Comparison of ENCODE assay signal across 19 cellular contexts in the genomic region with DNA sequence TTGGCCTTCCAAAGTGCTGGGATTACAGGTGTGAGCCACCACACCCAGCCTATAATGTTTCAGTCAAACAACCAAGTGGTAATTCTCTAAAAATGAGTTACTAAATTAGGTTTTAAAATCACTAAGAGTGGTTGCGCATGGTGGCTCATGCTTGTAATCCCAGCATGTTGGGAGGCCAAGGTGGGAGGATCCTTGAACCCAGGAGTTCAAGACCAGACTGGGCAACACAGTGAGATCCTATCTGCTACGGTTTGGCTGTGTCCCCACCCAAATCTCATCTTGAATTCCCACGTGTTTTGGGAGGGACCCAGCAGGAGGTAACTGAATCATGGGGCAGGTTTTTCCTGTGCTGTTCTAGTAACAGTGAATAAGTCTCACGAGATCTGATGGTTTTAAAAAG. TPM values are rescaled to one million over a fixed set of nuclear protein-coding genes. Genes with fewer than 3 reads are reported as not detected.
DNase-seq lines count a peak whose midpoint lies in the region; ATAC-seq, FAIRE-seq and TF ChIP-seq lines count a peak whose summit lies in the region.
"Had no signal": no experiment of that assay in that cellular context is flagged by ENCODE, and none has a peak within 500 bp of the region (broad histone marks: within the 10 kb centered on the region; RNA-seq: fewer than 3 reads in every experiment).

No MANE protein-coding gene starts in this region.

- H3K27ac ChIP-seq in HepG2 (ENCODE audit: extremely low read length, insufficient read depth, low read length) (no peak overlapping the region), right lobe of liver (no peak overlapping the region), IMR-90 (ENCODE audit: insufficient read depth, low read length) (no peak overlapping the region)
- H3K27ac ChIP-seq: BLaER1 treated with 17β-estradiol and CSF1 and Interleukin-3, amounts not matched to agents 10 nM and 100 nM; GM23248 had no signal

- no peak overlapping the region for H2AK5ac ChIP-seq in IMR-90 (ENCODE audit: low read depth, low read length)

- FAIRE-seq in HepG2 (lab: Jason Lieb, UNC), result no peak
- FAIRE-seq: H54, HTR-8/SVneo had no signal

- H3K4me1 ChIP-seq in HepG2 (ENCODE audit: insufficient read depth, low read length) (no peaks in the 10 kb centered on the region), right lobe of liver (no peaks in the 10 kb centered on the region), IMR-90 (ENCODE audit: control insufficient read depth, insufficient read depth, low read length) (no peaks in the 10 kb centered on the region; the same call in 1 of the 2 replicates), HAP-1 (no peaks in the 10 kb centered on the region)

- H3K4me3 ChIP-seq in HepG2 (replicated peaks in 1 of 3; ENCODE audit: insufficient read depth in 1 of 3, low read depth in 2 of 3, low read length in 3 of 3) (no peak overlapping the region), right lobe of liver (no peak overlapping the region), IMR-90 (ENCODE audit: insufficient read depth, low read depth, low read length) (no peak overlapping the region), HAP-1 (no peak overlapping the region)
- H3K4me3 ChIP-seq: BLaER1 treated with 17β-estradiol and CSF1 and Interleukin-3, amounts not matched to agents 10 nM and 100 nM; GM23248 had no signal

- TF ChIP-seq POLR2A in HepG2 (IDR thresholded peaks at IDR 0.05; ENCODE audit: insufficient read depth in 1 of 2, low read depth in 2 of 2, low read length in 2 of 2) (no peak), right lobe of liver (IDR thresholded peaks at IDR 0.05) (no peak), IMR-90 (IDR thresholded peaks at IDR 0.05; ENCODE audit: low read depth, low read length) (no peak)

- BruUV-seq in HepG2 (replicated peaks; lab: Mats Ljungman, UMichigan), result no TSS peak
- BruUV-seq in IMR-90 (replicated peaks; lab: Mats Ljungman, UMichigan), result no TSS peak

- CTCF ChIA-PET in HepG2 (lab: Yijun Ruan, JAX; ENCODE audit: low intra/inter-chr PET ratio, low total read pairs) (no interaction called here), IMR-90 (lab: Yijun Ruan, JAX) (no interaction called here)
- CTCF ChIA-PET in activated CD8-positive, alpha-beta memory T cell treated with anti-CD3 and anti-CD28 coated beads, Interleukin-2, amount 10 ng/mL, durations not matched to agents 7 days and 5 days (lab: Charles Lee), result interaction anchor here (0.7 kb wide), 1 partner anchor 604 kb away, joined by 4 read pairs; no protein-coding TSS in a partner anchor

- no peak overlapping the region for H3K56ac ChIP-seq in IMR-90 (ENCODE audit: extremely low read depth, insufficient read depth, low read length)

- no peak overlapping the region for H2BK15ac ChIP-seq in IMR-90 (ENCODE audit: low read depth, low read length)

- no peak for TF ChIP-seq RAD21 in HepG2 (CRISPR knock-in tag; IDR thresholded peaks at IDR 0.05)
- TF ChIP-seq RAD21 in IMR-90 (IDR thresholded peaks at IDR 0.05; ENCODE audit: low read length), result no peak

- no peak overlapping the region for H4K8ac ChIP-seq in IMR-90 (ENCODE audit: low read depth in 2 of 2, low read length in 2 of 2)

- H3K4me2 ChIP-seq in HepG2 (ENCODE audit: low read depth, low read length) (no peak overlapping the region), IMR-90 (ENCODE audit: low read depth, low read length) (no peak overlapping the region)
- H3K4me2 ChIP-seq: BLaER1 treated with 17β-estradiol and CSF1 and Interleukin-3, amounts not matched to agents 10 nM and 100 nM had no signal

- 0 out of 2 replicates have a peak, but pooled peaks cover 3% of the 10 kb centered on the region for H3K9me1 ChIP-seq in IMR-90 (ENCODE audit: insufficient read depth, low read length)

- H3K27me3 ChIP-seq in HepG2 (ENCODE audit: control insufficient read depth in 1 of 2, insufficient read depth in 2 of 2, low read length in 2 of 2) (no peaks in the 10 kb centered on the region), right lobe of liver (no peaks in the 10 kb centered on the region), IMR-90 (ENCODE audit: control insufficient read depth, insufficient read depth, low read length) (no peaks in the 10 kb centered on the region), HAP-1 (ENCODE audit: low read depth) (no peaks in the 10 kb centered on the region)
- H3K27me3 ChIP-seq: BLaER1 treated with 17β-estradiol and CSF1 and Interleukin-3, amounts not matched to agents 10 nM and 100 nM had no signal

- no peak overlapping the region for H4K91ac ChIP-seq in IMR-90 (ENCODE audit: insufficient read depth, low read depth, low read length)

- peaks cover 33% of the 10 kb centered on the region for H3K79me2 ChIP-seq in HepG2 (ENCODE audit: insufficient read depth, low read length)

- H3K4me1 Mint-ChIP-seq in endothelial cell (ENCODE audit: unreplicated experiment), result no peaks in the 10 kb centered on the region
- H3K4me1 Mint-ChIP-seq in activated CD8-positive, alpha-beta memory T cell treated with anti-CD3 and anti-CD28 coated beads, Interleukin-2, amount 10 ng/mL, durations not matched to agents 7 days and 5 days, result peaks cover 4% of the 10 kb centered on the region

- ATAC-seq in HepG2 (no peak), right lobe of liver (no peak), IMR-90 (ENCODE audit: low read depth) (no peak)
- no peak for ATAC-seq in activated CD8-positive, alpha-beta memory T cell treated with anti-CD3 and anti-CD28 coated beads, Interleukin-2, amount 10 ng/mL, durations not matched to agents 7 days and 5 days

- no peak overlapping the region for H3K4ac ChIP-seq in IMR-90 (ENCODE audit: low read depth, low read length)

- TF ChIP-seq CTCF in HepG2 (CRISPR knock-in tag; IDR thresholded peaks at IDR 0.05), result no peak
- no peak for TF ChIP-seq CTCF in right lobe of liver (IDR thresholded peaks at IDR 0.05)
- no peak for TF ChIP-seq CTCF in IMR-90 (conservative IDR thresholded peaks at IDR 0.05; ENCODE audit: low read depth, low read length)
- no peak for TF ChIP-seq CTCF in endothelial cell (IDR thresholded peaks at IDR 0.05; ENCODE audit: unreplicated experiment)

- no peak for TF ChIP-seq EP300 in HepG2 (IDR thresholded peaks at IDR 0.05; ENCODE audit: low read depth in 2 of 2, low read length in 2 of 2)
- TF ChIP-seq EP300 in HepG2 (CRISPR knock-in tag; IDR thresholded peaks at IDR 0.05; ENCODE audit: borderline replicate concordance), result no peak

- H3K23ac ChIP-seq in IMR-90 (ENCODE audit: low read depth, low read length), result no peak overlapping the region

- peaks cover 13 to 57% of the 10 kb centered on the region in 2 experiments for H3K79me1 ChIP-seq in IMR-90 (ENCODE audit: low read depth in 1 of 2, low read length in 2 of 2)

- no peaks in the 10 kb centered on the region for H3K27me3 Mint-ChIP-seq in endothelial cell (ENCODE audit: unreplicated experiment)
- H3K27me3 Mint-ChIP-seq in activated CD8-positive, alpha-beta memory T cell treated with anti-CD3 and anti-CD28 coated beads, Interleukin-2, amount 10 ng/mL, durations not matched to agents 7 days and 5 days, result no peaks in the 10 kb centered on the region
- H3K27me3 Mint-ChIP-seq: CD4-positive, CD25-positive, alpha-beta regulatory T cell had no signal

- H4K20me1 ChIP-seq in HepG2 (ENCODE audit: insufficient read depth, low read length), result no peaks in the 10 kb centered on the region
- peaks cover 13% of the 10 kb centered on the region; the same call in 1 of the 2 replicates for H4K20me1 ChIP-seq in IMR-90 (ENCODE audit: insufficient read depth, low read length)

- no peak overlapping the region for H3K14ac ChIP-seq in IMR-90 (replicated peaks; ENCODE audit: low read depth, low read length)

- no peak overlapping the region for H3K27ac Mint-ChIP-seq in endothelial cell (ENCODE audit: unreplicated experiment)
- no peak overlapping the region for H3K27ac Mint-ChIP-seq in activated CD8-positive, alpha-beta memory T cell treated with anti-CD3 and anti-CD28 coated beads, Interleukin-2, amount 10 ng/mL, durations not matched to agents 7 days and 5 days

- POLR2A ChIA-PET in HepG2 (lab: Yijun Ruan, JAX), result no interaction called here
- POLR2A ChIA-PET in IMR-90 (lab: Charles Lee; ENCODE audit: unreplicated experiment), result no interaction called here

- H3K4me3 Mint-ChIP-seq in endothelial cell (ENCODE audit: unreplicated experiment), result peak overlapping the region; percentile 74
- no peak overlapping the region for H3K4me3 Mint-ChIP-seq in activated CD8-positive, alpha-beta memory T cell treated with anti-CD3 and anti-CD28 coated beads, Interleukin-2, amount 10 ng/mL, durations not matched to agents 7 days and 5 days
- H3K4me3 Mint-ChIP-seq: CD4-positive, CD25-positive, alpha-beta regulatory T cell had no signal

- 93% methylated on average over 4 of the region's 4 CpGs for WGBS in HepG2 (ENCODE audit: low lambda C conversion rate)
- WGBS in right lobe of liver (ENCODE audit: insufficient coverage, low coverage, low lambda C conversion rate, missing lambda C conversion rate), result 100% methylated on average over 3 of the region's 4 CpGs
- WGBS in IMR-90 (ENCODE audit: extremely low coverage in 2 of 2, insufficient read length in 1 of 2), 2 experiments, result no CpG with 5 or more reads among the region's 4 CpGs

- H3K9me3 Mint-ChIP-seq in endothelial cell (ENCODE audit: unreplicated experiment), result no peaks in the 10 kb centered on the region
- no peaks in the 10 kb centered on the region for H3K9me3 Mint-ChIP-seq in activated CD8-positive, alpha-beta memory T cell treated with anti-CD3 and anti-CD28 coated beads, Interleukin-2, amount 10 ng/mL, durations not matched to agents 7 days and 5 days (ENCODE audit: low read depth)
- H3K9me3 Mint-ChIP-seq: CD4-positive, CD25-positive, alpha-beta regulatory T cell had no signal

- no peak overlapping the region for H2BK5ac ChIP-seq in IMR-90 (ENCODE audit: low read depth, low read length, poor library complexity, severe bottlenecking)

- H3K9me3 ChIP-seq in HepG2 (ENCODE audit: low read length), result no peaks in the 10 kb centered on the region
- H3K9me3 ChIP-seq in right lobe of liver, result no peaks in the 10 kb centered on the region
- H3K9me3 ChIP-seq in IMR-90 (ENCODE audit: control insufficient read depth, insufficient read depth, low read length), result no peaks in the 10 kb centered on the region
- no peaks in the 10 kb centered on the region for H3K9me3 ChIP-seq in HAP-1

- in situ Hi-C loops in HepG2 (cut with HindIII; ENCODE audit: extremely low pct_ligation_motif_present, low pct_unique_long_range_greater_than_20kb) (no loop called here), IMR-90 (cut with MboI; ENCODE audit: low sequenced_read_pairs) (no loop called here), HAP-1 (cut with MboI; ENCODE audit: low sequenced_read_pairs) (no loop called here)

- H3K36me3 Mint-ChIP-seq in endothelial cell (ENCODE audit: low read depth, unreplicated experiment), result peaks cover 12% of the 10 kb centered on the region
- H3K36me3 Mint-ChIP-seq in activated CD8-positive, alpha-beta memory T cell treated with anti-CD3 and anti-CD28 coated beads, Interleukin-2, amount 10 ng/mL, durations not matched to agents 7 days and 5 days, result peaks cover 49% of the 10 kb centered on the region

- H2BK20ac ChIP-seq in IMR-90 (ENCODE audit: low read depth, low read length), result no peak overlapping the region

- dilution Hi-C loops in IMR-90 (cut with HindIII; ENCODE audit: low sequenced_read_pairs, unreplicated experiment), result no loop called here

- H2AFZ ChIP-seq in HepG2 (ENCODE audit: low read length) (no peak overlapping the region), IMR-90 (replicated peaks; ENCODE audit: low read length, poor library complexity) (no peak overlapping the region)
- H2AFZ ChIP-seq: GM23248 had no signal

- H4K5ac ChIP-seq in IMR-90 (ENCODE audit: low read depth, low read length), result no peak overlapping the region

- no peak overlapping the region for H3K9ac ChIP-seq in HepG2 (ENCODE audit: insufficient read depth, low read depth, low read length)
- H3K9ac ChIP-seq in IMR-90 (ENCODE audit: low read depth, low read length), result no peak overlapping the region
- H3K9ac ChIP-seq: BLaER1 treated with 17β-estradiol and CSF1 and Interleukin-3, amounts not matched to agents 10 nM and 100 nM; GM23248 had no signal

- no peak for DNase-seq in HepG2 (ENCODE audit: low spot score)
- DNase-seq in right lobe of liver, result no peak
- no peak for DNase-seq in IMR-90
- no peak for DNase-seq in endothelial cell (ENCODE audit: low spot score)
- DNase-seq in activated CD8-positive, alpha-beta memory T cell treated with anti-CD3 and anti-CD28 coated beads, Interleukin-2, amount 10 ng/mL, durations not matched to agents 7 days and 5 days, result no peak
- no peak for DNase-seq in dermis blood vessel endothelial cell
- no peak for DNase-seq in HAP-1 (ENCODE audit: low spot score in 2 of 2)
- no peak for DNase-seq in GDM1 (lab: John Stamatoyannopoulos, UW)
- DNase-seq: 8988T; AML-193; CD4-positive, CD25-positive, alpha-beta regulatory T cell; DMS79; GF-D8; GM23248; Kasumi-1; KBM-7 had no signal

- H2AK9ac ChIP-seq in IMR-90 (replicated peaks; ENCODE audit: low read depth, low read length, poor library complexity), result peak overlapping the region; percentile 13

- no peak overlapping the region for H3K18ac ChIP-seq in IMR-90 (ENCODE audit: low read depth, low read length)

- H3K36me3 ChIP-seq in HepG2 (replicated peaks in 1 of 2; ENCODE audit: control insufficient read depth in 1 of 2, insufficient read depth in 2 of 2, low read length in 2 of 2) (peaks cover 9 to 41% of the 10 kb centered on the region in 2 experiments), right lobe of liver (peaks cover 0 to 17% (median 3%) of the 10 kb centered on the region in 4 donors), IMR-90 (ENCODE audit: control insufficient read depth, insufficient read depth, low read length) (peaks cover 14% of the 10 kb centered on the region), HAP-1 (replicated peaks) (peaks cover 55% of the 10 kb centered on the region)

- intact Hi-C loops in HepG2 (cut with micrococcal nuclease; ENCODE audit: unreplicated experiment) (loop anchor here (10.0 kb wide), 1 partner anchor 55 kb away; a partner anchor contains a TSS), right lobe of liver (cut with DNase I) (no loop called here), IMR-90 (cut with micrococcal nuclease) (no loop called here)

- H2BK120ac ChIP-seq in IMR-90 (ENCODE audit: low read depth, low read length), result no peak overlapping the region

RNA-seq across cellular contexts. Expression of a gene that starts 26.1 kb away (rescaled TPM):
- total RNA-seq in HepG2 (2016; rRNA removed; fragmentation: Illumina TruSeq; extraction: Trizol) (194 and 230 TPM in 2 replicates), right lobe of liver (10 to 100 TPM; 58.7 to 71.5 (median 65.3) TPM), IMR-90 (2012; rRNA removed) (62.4 and 233 TPM in 2 replicates), endothelial cell (ENCODE audit: unreplicated experiment) (204 TPM), dermis blood vessel endothelial cell (256 and 280 TPM in 2 replicates)
- 209 and 247 TPM in 2 replicates for total RNA-seq in HepG2 (2016; cell fraction: cytosol; rRNA removed; fragmentation: Illumina TruSeq; extraction: Trizol; ENCODE audit: low read depth)
- total RNA-seq in HepG2 (2016; cell fraction: insoluble cytoplasmic fraction; rRNA removed; fragmentation: Illumina TruSeq; extraction: Trizol), result 197 and 238 TPM in 2 replicates
- total RNA-seq in HepG2 (2016; cell fraction: membrane; rRNA removed; fragmentation: Illumina TruSeq; extraction: Trizol), result 313 and 374 TPM in 2 replicates
- 129 and 147 TPM in 2 replicates for total RNA-seq in HepG2 (2016; cell fraction: nucleus; rRNA removed; fragmentation: Illumina TruSeq; extraction: Trizol)
- polyA plus RNA-seq in HepG2 (2011; rRNA removed) (107 and 141 TPM in 2 replicates), IMR-90 (2012; rRNA removed) (91.8 and 108 TPM in 2 replicates)
- polyA plus RNA-seq in HepG2 (2011; cell fraction: cytosol; rRNA removed), result 74.2 and 119 TPM in 2 replicates
- polyA plus RNA-seq in HepG2 (2011; cell fraction: nucleus; rRNA removed), result 17.5 and 29.2 TPM in 2 replicates
- 188 and 211 TPM in 2 replicates for polyA plus RNA-seq in HepG2 (2012)
- 239 and 241 TPM in 2 replicates for polyA plus RNA-seq in HepG2 (2016; cell fraction: cytosol; fragmentation: Illumina TruSeq; extraction: Trizol; ENCODE audit: low read depth)
- polyA plus RNA-seq in HepG2 (2016; cell fraction: insoluble cytoplasmic fraction; fragmentation: Illumina TruSeq; extraction: Trizol; ENCODE audit: low read depth), result 215 TPM in 2 replicates
- 325 and 350 TPM in 2 replicates for polyA plus RNA-seq in HepG2 (2016; cell fraction: membrane; fragmentation: Illumina TruSeq; extraction: Trizol; ENCODE audit: low read depth)
- 211 and 253 TPM in 2 replicates for polyA plus RNA-seq in HepG2 (2016; cell fraction: nucleus; fragmentation: Illumina TruSeq; extraction: Trizol; ENCODE audit: insufficient read depth, low read depth)
- polyA minus RNA-seq in HepG2 (2011; rRNA and poly(A)+ RNA removed; ENCODE audit: low replicate concordance), result 37.6 and 79.1 TPM in 2 replicates
- 39.8 and 41.3 TPM in 2 replicates for polyA minus RNA-seq in HepG2 (2011; cell fraction: cytosol; rRNA and poly(A)+ RNA removed)
- 32.6 and 34.2 TPM in 2 replicates for polyA minus RNA-seq in HepG2 (2011; cell fraction: nucleus; rRNA and poly(A)+ RNA removed)
- polyA plus RNA-seq in IMR-90 (2012; cell fraction: cytosol; rRNA removed), result 25.8 and 29.3 TPM in 2 replicates
- polyA plus RNA-seq in IMR-90 (2012; cell fraction: nucleus; rRNA removed; ENCODE audit: low replicate concordance), result 9.2 and 24.9 TPM in 2 replicates
- 100 to 1,000 TPM in 1 of 2 experiments, 10 to 100 TPM in 1; 96.6 to 122 TPM for total RNA-seq in activated CD8-positive, alpha-beta memory T cell treated with anti-CD3 and anti-CD28 coated beads, Interleukin-2, amount 10 ng/mL, durations not matched to agents 7 days and 5 days

RNA-seq across cellular contexts. Expression of a gene that starts 31.9 kb away (rescaled TPM):
- total RNA-seq in HepG2 (2016; rRNA removed; fragmentation: Illumina TruSeq; extraction: Trizol) (15.5 and 25.4 TPM in 2 replicates), right lobe of liver (1 to 10 TPM in 4 of 6 experiments, under 1 TPM in 2; 0.76 to 3.8 (median 1.7) TPM), IMR-90 (2012; rRNA removed) (1.3 and 1.4 TPM in 2 replicates), endothelial cell (ENCODE audit: unreplicated experiment) (14.3 TPM), dermis blood vessel endothelial cell (4.4 and 4.6 TPM in 2 replicates)
- 88.1 and 117 TPM in 2 replicates for total RNA-seq in HepG2 (2016; cell fraction: cytosol; rRNA removed; fragmentation: Illumina TruSeq; extraction: Trizol; ENCODE audit: low read depth)
- 16.2 and 26.0 TPM in 2 replicates for total RNA-seq in HepG2 (2016; cell fraction: insoluble cytoplasmic fraction; rRNA removed; fragmentation: Illumina TruSeq; extraction: Trizol)
- 60.2 and 72.6 TPM in 2 replicates for total RNA-seq in HepG2 (2016; cell fraction: membrane; rRNA removed; fragmentation: Illumina TruSeq; extraction: Trizol)
- total RNA-seq in HepG2 (2016; cell fraction: nucleus; rRNA removed; fragmentation: Illumina TruSeq; extraction: Trizol), result 10.9 and 13.4 TPM in 2 replicates
- polyA plus RNA-seq in HepG2 (2011; rRNA removed) (10.4 and 11.4 TPM in 2 replicates), IMR-90 (2012; rRNA removed) (3.8 and 5.1 TPM in 2 replicates)
- 5.0 and 11.2 TPM in 2 replicates for polyA plus RNA-seq in HepG2 (2011; cell fraction: cytosol; rRNA removed)
- 4.2 and 5.7 TPM in 2 replicates for polyA plus RNA-seq in HepG2 (2011; cell fraction: nucleus; rRNA removed)
- polyA plus RNA-seq in HepG2 (2012), result 5.3 and 6.5 TPM in 2 replicates
- 114 and 137 TPM in 2 replicates for polyA plus RNA-seq in HepG2 (2016; cell fraction: cytosol; fragmentation: Illumina TruSeq; extraction: Trizol; ENCODE audit: low read depth)
- polyA plus RNA-seq in HepG2 (2016; cell fraction: insoluble cytoplasmic fraction; fragmentation: Illumina TruSeq; extraction: Trizol; ENCODE audit: low read depth), result 13.5 and 14.0 TPM in 2 replicates
- 57.5 and 62.3 TPM in 2 replicates for polyA plus RNA-seq in HepG2 (2016; cell fraction: membrane; fragmentation: Illumina TruSeq; extraction: Trizol; ENCODE audit: low read depth)
- 20.7 and 22.2 TPM in 2 replicates for polyA plus RNA-seq in HepG2 (2016; cell fraction: nucleus; fragmentation: Illumina TruSeq; extraction: Trizol; ENCODE audit: insufficient read depth, low read depth)
- 3.7 TPM in 1 of 2 replicates, not detected in the other for polyA minus RNA-seq in HepG2 (2011; rRNA and poly(A)+ RNA removed; ENCODE audit: low replicate concordance)
- 1.3 and 2.9 TPM in 2 replicates for polyA minus RNA-seq in HepG2 (2011; cell fraction: cytosol; rRNA and poly(A)+ RNA removed)
- 1.1 and 1.2 TPM in 2 replicates for polyA minus RNA-seq in HepG2 (2011; cell fraction: nucleus; rRNA and poly(A)+ RNA removed)
- 1.8 and 5.9 TPM in 2 replicates for polyA plus RNA-seq in IMR-90 (2012; cell fraction: cytosol; rRNA removed)
- polyA plus RNA-seq in IMR-90 (2012; cell fraction: nucleus; rRNA removed; ENCODE audit: low replicate concordance), result 1.3 and 2.6 TPM in 2 replicates
- 1 to 10 TPM; 1.5 to 1.8 TPM for total RNA-seq in activated CD8-positive, alpha-beta memory T cell treated with anti-CD3 and anti-CD28 coated beads, Interleukin-2, amount 10 ng/mL, durations not matched to agents 7 days and 5 days

RNA-seq across cellular contexts. Expression of a gene that starts 35.8 kb away (rescaled TPM):
- total RNA-seq in HepG2 (2016; rRNA removed; fragmentation: Illumina TruSeq; extraction: Trizol) (32.5 and 35.5 TPM in 2 replicates), right lobe of liver (10 to 100 TPM in 1 of 6 experiments, 1 to 10 TPM in 5; 6.3 to 11.1 (median 8.1) TPM), IMR-90 (2012; rRNA removed) (18.6 and 25.5 TPM in 2 replicates), endothelial cell (ENCODE audit: unreplicated experiment) (29.5 TPM), dermis blood vessel endothelial cell (22.1 and 26.4 TPM in 2 replicates)
- total RNA-seq in HepG2 (2016; cell fraction: cytosol; rRNA removed; fragmentation: Illumina TruSeq; extraction: Trizol; ENCODE audit: low read depth), result 10.8 and 11.7 TPM in 2 replicates
- 32.6 and 33.3 TPM in 2 replicates for total RNA-seq in HepG2 (2016; cell fraction: insoluble cytoplasmic fraction; rRNA removed; fragmentation: Illumina TruSeq; extraction: Trizol)
- total RNA-seq in HepG2 (2016; cell fraction: membrane; rRNA removed; fragmentation: Illumina TruSeq; extraction: Trizol), result 18.7 and 20.1 TPM in 2 replicates
- total RNA-seq in HepG2 (2016; cell fraction: nucleus; rRNA removed; fragmentation: Illumina TruSeq; extraction: Trizol), result 31.9 and 35.3 TPM in 2 replicates
- polyA plus RNA-seq in HepG2 (2011; rRNA removed) (20.0 and 21.9 TPM in 2 replicates), IMR-90 (2012; rRNA removed) (18.8 and 21.5 TPM in 2 replicates)
- 10.8 and 12.7 TPM in 2 replicates for polyA plus RNA-seq in HepG2 (2011; cell fraction: cytosol; rRNA removed)
- polyA plus RNA-seq in HepG2 (2011; cell fraction: nucleus; rRNA removed), result 45.9 and 52.5 TPM in 2 replicates
- polyA plus RNA-seq in HepG2 (2012), result 14.1 and 15.5 TPM in 2 replicates
- polyA plus RNA-seq in HepG2 (2016; cell fraction: cytosol; fragmentation: Illumina TruSeq; extraction: Trizol; ENCODE audit: low read depth), result 7.3 and 8.1 TPM in 2 replicates
- 24.7 and 25.3 TPM in 2 replicates for polyA plus RNA-seq in HepG2 (2016; cell fraction: insoluble cytoplasmic fraction; fragmentation: Illumina TruSeq; extraction: Trizol; ENCODE audit: low read depth)
- polyA plus RNA-seq in HepG2 (2016; cell fraction: membrane; fragmentation: Illumina TruSeq; extraction: Trizol; ENCODE audit: low read depth), result 13.1 and 14.1 TPM in 2 replicates
- 60.7 and 63.6 TPM in 2 replicates for polyA plus RNA-seq in HepG2 (2016; cell fraction: nucleus; fragmentation: Illumina TruSeq; extraction: Trizol; ENCODE audit: insufficient read depth, low read depth)
- polyA minus RNA-seq in HepG2 (2011; rRNA and poly(A)+ RNA removed; ENCODE audit: low replicate concordance), result 23.7 and 63.4 TPM in 2 replicates
- polyA minus RNA-seq in HepG2 (2011; cell fraction: cytosol; rRNA and poly(A)+ RNA removed), result 4.2 and 5.5 TPM in 2 replicates
- polyA minus RNA-seq in HepG2 (2011; cell fraction: nucleus; rRNA and poly(A)+ RNA removed), result 27.8 and 29.0 TPM in 2 replicates
- polyA plus RNA-seq in IMR-90 (2012; cell fraction: cytosol; rRNA removed), result 10.0 and 14.8 TPM in 2 replicates
- polyA plus RNA-seq in IMR-90 (2012; cell fraction: nucleus; rRNA removed; ENCODE audit: low replicate concordance), result 56.1 and 58.7 TPM in 2 replicates
- 10 to 100 TPM; 18.4 to 19.9 TPM for total RNA-seq in activated CD8-positive, alpha-beta memory T cell treated with anti-CD3 and anti-CD28 coated beads, Interleukin-2, amount 10 ng/mL, durations not matched to agents 7 days and 5 days

RNA-seq across cellular contexts. Expression of a gene that starts 58.5 kb away (rescaled TPM):
- total RNA-seq in HepG2 (2016; rRNA removed; fragmentation: Illumina TruSeq; extraction: Trizol) (8.2 and 8.6 TPM in 2 replicates), right lobe of liver (10 to 100 TPM; 10.8 to 13.2 (median 12.1) TPM), IMR-90 (2012; rRNA removed) (4.2 and 4.3 TPM in 2 replicates), endothelial cell (ENCODE audit: unreplicated experiment) (29.1 TPM), dermis blood vessel endothelial cell (4.9 and 8.7 TPM in 2 replicates)
- total RNA-seq in HepG2 (2016; cell fraction: cytosol; rRNA removed; fragmentation: Illumina TruSeq; extraction: Trizol; ENCODE audit: low read depth), result 1.7 and 1.8 TPM in 2 replicates
- 6.8 and 8.5 TPM in 2 replicates for total RNA-seq in HepG2 (2016; cell fraction: insoluble cytoplasmic fraction; rRNA removed; fragmentation: Illumina TruSeq; extraction: Trizol)
- total RNA-seq in HepG2 (2016; cell fraction: membrane; rRNA removed; fragmentation: Illumina TruSeq; extraction: Trizol), result 8.4 and 9.5 TPM in 2 replicates
- 7.9 and 9.7 TPM in 2 replicates for total RNA-seq in HepG2 (2016; cell fraction: nucleus; rRNA removed; fragmentation: Illumina TruSeq; extraction: Trizol)
- polyA plus RNA-seq in HepG2 (2011; rRNA removed) (9.8 and 11.1 TPM in 2 replicates), IMR-90 (2012; rRNA removed) (10.2 and 11.5 TPM in 2 replicates)
- 6.3 and 8.1 TPM in 2 replicates for polyA plus RNA-seq in HepG2 (2011; cell fraction: cytosol; rRNA removed)
- polyA plus RNA-seq in HepG2 (2011; cell fraction: nucleus; rRNA removed), result 20.4 and 23.3 TPM in 2 replicates
- polyA plus RNA-seq in HepG2 (2012), result 12.5 and 12.7 TPM in 2 replicates
- 3.1 and 4.1 TPM in 2 replicates for polyA plus RNA-seq in HepG2 (2016; cell fraction: cytosol; fragmentation: Illumina TruSeq; extraction: Trizol; ENCODE audit: low read depth)
- polyA plus RNA-seq in HepG2 (2016; cell fraction: insoluble cytoplasmic fraction; fragmentation: Illumina TruSeq; extraction: Trizol; ENCODE audit: low read depth), result 9.8 and 14.4 TPM in 2 replicates
- 12.8 and 14.8 TPM in 2 replicates for polyA plus RNA-seq in HepG2 (2016; cell fraction: membrane; fragmentation: Illumina TruSeq; extraction: Trizol; ENCODE audit: low read depth)
- 17.8 and 21.0 TPM in 2 replicates for polyA plus RNA-seq in HepG2 (2016; cell fraction: nucleus; fragmentation: Illumina TruSeq; extraction: Trizol; ENCODE audit: insufficient read depth, low read depth)
- 18.8 and 22.0 TPM in 2 replicates for polyA minus RNA-seq in HepG2 (2011; rRNA and poly(A)+ RNA removed; ENCODE audit: low replicate concordance)
- polyA minus RNA-seq in HepG2 (2011; cell fraction: cytosol; rRNA and poly(A)+ RNA removed), result 8.2 and 9.7 TPM in 2 replicates
- polyA minus RNA-seq in HepG2 (2011; cell fraction: nucleus; rRNA and poly(A)+ RNA removed), result 13.8 and 15.7 TPM in 2 replicates
- polyA plus RNA-seq in IMR-90 (2012; cell fraction: cytosol; rRNA removed), result 5.6 and 7.5 TPM in 2 replicates
- polyA plus RNA-seq in IMR-90 (2012; cell fraction: nucleus; rRNA removed; ENCODE audit: low replicate concordance), result 19.3 and 29.4 TPM in 2 replicates
- total RNA-seq in activated CD8-positive, alpha-beta memory T cell treated with anti-CD3 and anti-CD28 coated beads, Interleukin-2, amount 10 ng/mL, durations not matched to agents 7 days and 5 days, result 10 to 100 TPM; 32.9 to 39.7 TPM
